9 cellular contexts compared by ENCODE assay signal in genomic region chr20:47677314-47678129, GRCh38.
DNase-seq lines count a peak whose midpoint lies in the region; ATAC-seq, FAIRE-seq and TF ChIP-seq lines count a peak whose summit lies in the region.
"Had no signal": no experiment of that assay in that cellular context is flagged by ENCODE, and none has a peak within 500 bp of the region (broad histone marks: within the 10 kb centered on the region; RNA-seq: fewer than 3 reads in every experiment).

No MANE protein-coding gene starts in this region.

- H3K9me3 ChIP-seq in pancreas: no peaks in the 10 kb centered on the region
- no peaks in the 10 kb centered on the region for H3K9me3 ChIP-seq in vagina

- peak; percentile 51 for ATAC-seq in GM21515 (IDR thresholded peaks at IDR 0.05; ENCODE audit: unreplicated experiment)
- peak; percentile 75 to 91 (median 86) for ATAC-seq in pancreas
- ATAC-seq in HG03469 (IDR thresholded peaks at IDR 0.05; ENCODE audit: unreplicated experiment): no peak

- H3K4me1 ChIP-seq in pancreas (no peaks in the 10 kb centered on the region), vagina (peaks cover 11% of the 10 kb centered on the region)

- intact Hi-C loops in pancreas (cut with DNase I) (loop anchor here (5.0 to 10.0 kb wide), 2 partner anchors 945 to 947 kb away; no protein-coding TSS in a partner anchor), vagina (cut with DNase I) (no loop called here)

- TF ChIP-seq CTCF in AG09319 (IDR thresholded peaks at IDR 0.05; ENCODE audit: low read depth, low read length) (peak; percentile 67), pancreas (IDR thresholded peaks at IDR 0.05) (peak; percentile 44 to 69 (median 64)), vagina (IDR thresholded peaks at IDR 0.05) (peak; percentile 26 to 60 (median 52))

- H3K4me3 ChIP-seq in pancreas: no peak overlapping the region
- no peak overlapping the region for H3K4me3 ChIP-seq in vagina
- H3K4me3 ChIP-seq: skin epidermis had no signal

- no peak overlapping the region for H3K27ac ChIP-seq in epithelial cell of prostate
- H3K27ac ChIP-seq in pancreas: no peak overlapping the region
- no peak overlapping the region for H3K27ac ChIP-seq in vagina
- H3K27ac ChIP-seq: skin epidermis had no signal

- WGBS in pancreas, 2 donors: 33 to 42% methylated on average over 18 of the region's 18 CpGs

- no peaks in the 10 kb centered on the region for H3K27me3 ChIP-seq in pancreas
- H3K27me3 ChIP-seq in vagina: no peaks in the 10 kb centered on the region

- no peak for FAIRE-seq in pancreas (lab: Jason Lieb, UNC)

- H3K36me3 ChIP-seq in pancreas: no peaks in the 10 kb centered on the region
- peaks cover 0 to 28% of the 10 kb centered on the region in 2 donors for H3K36me3 ChIP-seq in vagina

- DNase-seq in AG09319 (ENCODE audit: extremely low read depth, low read depth) (no peak), NCI-H774 (lab: John Stamatoyannopoulos, UW) (peak; percentile 24), epithelial cell of prostate (ENCODE audit: low read depth, low spot score) (peak; percentile 3), pancreas (peak in 5 of 6 donors; percentile 24 to 81 (median 62)), vagina (ENCODE audit: extremely low spot score in 2 of 2) (no peak)
- peak; percentile 85 for DNase-seq in activated CD8-positive, alpha-beta memory T cell treated with anti-CD3 and anti-CD28 coated beads for 24 hours

- TF ChIP-seq POLR2A in vagina (IDR thresholded peaks at IDR 0.05): no peak

Comparison
In these comparisons a context has a peak if more than half of its experiments do, and no peak if none do; other contexts are left out.
1. DNase-seq: peak in NCI-H774 (single experiment), activated CD8-positive, alpha-beta memory T cell treated with anti-CD3 and anti-CD28 coated beads for 24 hours (single experiment), epithelial cell of prostate (single experiment) and pancreas (5 of 6); none in AG09319 (single experiment) and vagina (0 of 2).
2. Peak in every context shown above with its lines, with median percentiles within 50 percentile points of each other: CTCF ChIP-seq.